ENCODE assay signal across 1 cellular context in genomic region chr5:82417776-82418607, GRCh38.
TF ChIP-seq lines count a peak whose summit lies in the region.

No MANE protein-coding gene starts in this region.

TF ChIP-seq in K562, 482 proteins besides CTCF, POLR2A, EP300 and RAD21 (continued from another document):
- TF ChIP-seq SFPQ (IDR thresholded peaks at IDR 0.05; ENCODE audit: low read depth, low read length) (no peak), ARID1B (IDR thresholded peaks at IDR 0.05) (peak; percentile 27), PRPF4 (IDR thresholded peaks at IDR 0.05; ENCODE audit: insufficient read depth, low read depth, low read length, poor library complexity, severe bottlenecking) (no peak), TAF7 (tag; IDR thresholded peaks at IDR 0.05) (no peak), CREM (IDR thresholded peaks at IDR 0.05; ENCODE audit: low read depth) (0 out of 2 replicates have a peak, but pooled peaks have one; percentile 9), KDM4B (IDR thresholded peaks at IDR 0.05; ENCODE audit: borderline replicate concordance in 2 of 2, low read depth in 1 of 2) (no peak), HMBOX1 (IDR thresholded peaks at IDR 0.05) (peak; percentile 79), ESRRA (IDR thresholded peaks at IDR 0.05; ENCODE audit: borderline replicate concordance, low read depth) (peak; percentile 62; the same call in 1 of the 2 replicates), NR2F6 (CRISPR knock-in tag; IDR thresholded peaks at IDR 0.05) (no peak), HCFC1 (IDR thresholded peaks at IDR 0.05; ENCODE audit: low read depth, low read length) (no peak), ZC3H4 (CRISPR knock-in tag; IDR thresholded peaks at IDR 0.05; ENCODE audit: borderline replicate concordance) (no peak), SRSF1 (IDR thresholded peaks at IDR 0.05; ENCODE audit: low read depth, low read length) (no peak), ZNF707 (CRISPR knock-in tag; conservative IDR thresholded peaks at IDR 0.05) (no peak), VEZF1 (CRISPR knock-in tag; IDR thresholded peaks at IDR 0.05) (no peak), ZKSCAN1 (IDR thresholded peaks at IDR 0.05; ENCODE audit: low read depth, low read length) (no peak), GMEB1 (CRISPR knock-in tag; IDR thresholded peaks at IDR 0.05) (no peak), SP1 (CRISPR knock-in tag; IDR thresholded peaks at IDR 0.05) (no peak), CC2D1A (IDR thresholded peaks at IDR 0.05) (no peak), RUNX1 (IDR thresholded peaks at IDR 0.05; ENCODE audit: low read depth) (no peak), SMAD4 (CRISPR knock-in tag; conservative IDR thresholded peaks at IDR 0.05) (peak; percentile 79), NFATC3 (IDR thresholded peaks at IDR 0.05) (no peak), ZNF41 (CRISPR knock-in tag; conservative IDR thresholded peaks at IDR 0.05) (no peak), FOXA1 (IDR thresholded peaks at IDR 0.05; ENCODE audit: borderline replicate concordance) (no peak), ETV5 (CRISPR knock-in tag; IDR thresholded peaks at IDR 0.05; ENCODE audit: low read depth) (0 out of 2 replicates have a peak, but pooled peaks have one; percentile 13), CBFA2T3 (IDR thresholded peaks at IDR 0.05) (0 out of 2 replicates have a peak, but pooled peaks have one; percentile 9), PHTF2 (CRISPR knock-in tag; IDR thresholded peaks at IDR 0.05) (no peak), NR2C1 (IDR thresholded peaks at IDR 0.05) (no peak; the same call in 1 of the 2 replicates), NR2C1 (tag; IDR thresholded peaks at IDR 0.05) (peak; percentile 70)
